Comparison of ENCODE assay signal across 1 cellular context in genomic region chr2:25363733-25364132, GRCh38.
TF ChIP-seq lines count a peak whose summit lies in the region.

No MANE protein-coding gene starts in this region.

TF ChIP-seq in GM12878, 131 proteins besides CTCF, POLR2A, EP300 and RAD21:
- TF ChIP-seq LARP7 (IDR thresholded peaks at IDR 0.05) (0 out of 2 replicates have a peak, but pooled peaks have one; percentile 17), ZNF622 (IDR thresholded peaks at IDR 0.05) (no peak)
